In genomic region chr15:55407949-55408766, GRCh38 we compare ENCODE assay signal across 1 cellular context.
A peak's percentile ranks its signal among the peaks of the same experiment; 100 is the strongest.
TF ChIP-seq lines count a peak whose summit lies in the region.

Gene CCPG1 (minus strand): TSS chr15:55408359. CDS start chr15:55389424, 18,935 bp downstream.
Gene PIERCE2 (plus strand): TSS chr15:55408495. CDS start chr15:55408769, 274 bp downstream.

TF ChIP-seq in WTC11, 78 proteins besides CTCF, POLR2A, EP300 and RAD21 (continued from another document and continues in another):
- TF ChIP-seq, protein P1, sequence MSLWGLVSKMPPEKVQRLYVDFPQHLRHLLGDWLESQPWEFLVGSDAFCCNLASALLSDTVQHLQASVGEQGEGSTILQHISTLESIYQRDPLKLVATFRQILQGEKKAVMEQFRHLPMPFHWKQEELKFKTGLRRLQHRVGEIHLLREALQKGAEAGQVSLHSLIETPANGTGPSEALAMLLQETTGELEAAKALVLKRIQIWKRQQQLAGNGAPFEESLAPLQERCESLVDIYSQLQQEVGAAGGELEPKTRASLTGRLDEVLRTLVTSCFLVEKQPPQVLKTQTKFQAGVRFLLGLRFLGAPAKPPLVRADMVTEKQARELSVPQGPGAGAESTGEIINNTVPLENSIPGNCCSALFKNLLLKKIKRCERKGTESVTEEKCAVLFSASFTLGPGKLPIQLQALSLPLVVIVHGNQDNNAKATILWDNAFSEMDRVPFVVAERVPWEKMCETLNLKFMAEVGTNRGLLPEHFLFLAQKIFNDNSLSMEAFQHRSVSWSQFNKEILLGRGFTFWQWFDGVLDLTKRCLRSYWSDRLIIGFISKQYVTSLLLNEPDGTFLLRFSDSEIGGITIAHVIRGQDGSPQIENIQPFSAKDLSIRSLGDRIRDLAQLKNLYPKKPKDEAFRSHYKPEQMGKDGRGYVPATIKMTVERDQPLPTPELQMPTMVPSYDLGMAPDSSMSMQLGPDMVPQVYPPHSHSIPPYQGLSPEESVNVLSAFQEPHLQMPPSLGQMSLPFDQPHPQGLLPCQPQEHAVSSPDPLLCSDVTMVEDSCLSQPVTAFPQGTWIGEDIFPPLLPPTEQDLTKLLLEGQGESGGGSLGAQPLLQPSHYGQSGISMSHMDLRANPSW (CRISPR knock-in tag; conservative IDR thresholded peaks at IDR 0.05; ENCODE audit: low read depth): no peak
- TF ChIP-seq, protein P2, sequence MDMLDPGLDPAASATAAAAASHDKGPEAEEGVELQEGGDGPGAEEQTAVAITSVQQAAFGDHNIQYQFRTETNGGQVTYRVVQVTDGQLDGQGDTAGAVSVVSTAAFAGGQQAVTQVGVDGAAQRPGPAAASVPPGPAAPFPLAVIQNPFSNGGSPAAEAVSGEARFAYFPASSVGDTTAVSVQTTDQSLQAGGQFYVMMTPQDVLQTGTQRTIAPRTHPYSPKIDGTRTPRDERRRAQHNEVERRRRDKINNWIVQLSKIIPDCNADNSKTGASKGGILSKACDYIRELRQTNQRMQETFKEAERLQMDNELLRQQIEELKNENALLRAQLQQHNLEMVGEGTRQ (CRISPR knock-in tag; IDR thresholded peaks at IDR 0.05): no peak
- TF ChIP-seq HMGXB4 (CRISPR knock-in tag; IDR thresholded peaks at IDR 0.05) (peak; percentile 48; the same call in 1 of the 2 replicates), ZNF532 (CRISPR knock-in tag; IDR thresholded peaks at IDR 0.05; ENCODE audit: borderline replicate concordance) (no peak), PRDM15 (CRISPR knock-in tag; IDR thresholded peaks at IDR 0.05) (no peak), ZNF121 (CRISPR knock-in tag; IDR thresholded peaks at IDR 0.05) (no peak), SMAD3 (CRISPR knock-in tag; IDR thresholded peaks at IDR 0.05; ENCODE audit: borderline replicate concordance) (no peak), ATF1 (CRISPR knock-in tag; IDR thresholded peaks at IDR 0.05) (no peak), ZBTB21 (CRISPR knock-in tag; IDR thresholded peaks at IDR 0.05; ENCODE audit: borderline replicate concordance) (no peak), FOXJ3 (CRISPR knock-in tag; IDR thresholded peaks at IDR 0.05; ENCODE audit: borderline replicate concordance) (no peak), SP1 (CRISPR knock-in tag; conservative IDR thresholded peaks at IDR 0.05) (0 out of 2 replicates have a peak, but pooled peaks have one; percentile 38), ZNF317 (CRISPR knock-in tag; IDR thresholded peaks at IDR 0.05; ENCODE audit: borderline replicate concordance, low read depth) (no peak), ATF3 (CRISPR knock-in tag; conservative IDR thresholded peaks at IDR 0.05) (no peak), ZNF423 (CRISPR knock-in tag; IDR thresholded peaks at IDR 0.05) (no peak), ZNF138 (CRISPR knock-in tag; conservative IDR thresholded peaks at IDR 0.05) (no peak), ZNF281 (CRISPR knock-in tag; IDR thresholded peaks at IDR 0.05) (no peak), ZNF263 (CRISPR knock-in tag; IDR thresholded peaks at IDR 0.05; ENCODE audit: low read depth) (no peak), HMGA2 (CRISPR knock-in tag; IDR thresholded peaks at IDR 0.05) (no peak), CDX4 (CRISPR knock-in tag; IDR thresholded peaks at IDR 0.05; ENCODE audit: borderline replicate concordance) (no peak), CREM (CRISPR knock-in tag; IDR thresholded peaks at IDR 0.05) (peak; percentile 55; the same call in 1 of the 2 replicates), ZNF219 (CRISPR knock-in tag; IDR thresholded peaks at IDR 0.05; ENCODE audit: borderline replicate concordance) (no peak), GTF2I (CRISPR knock-in tag; conservative IDR thresholded peaks at IDR 0.05) (0 out of 2 replicates have a peak, but pooled peaks have one; percentile 57), ESRRA (CRISPR knock-in tag; IDR thresholded peaks at IDR 0.05; ENCODE audit: borderline replicate concordance) (no peak), ZNF232 (CRISPR knock-in tag; IDR thresholded peaks at IDR 0.05) (peak; percentile 57; the same call in 1 of the 2 replicates), IRF1 (CRISPR knock-in tag; IDR thresholded peaks at IDR 0.05) (no peak), NR3C1 (CRISPR knock-in tag; conservative IDR thresholded peaks at IDR 0.05; ENCODE audit: low read depth) (no peak), ETV6 (CRISPR knock-in tag; IDR thresholded peaks at IDR 0.05) (peak; percentile 56; the same call in 1 of the 2 replicates)
- TF ChIP-seq, protein P3, sequence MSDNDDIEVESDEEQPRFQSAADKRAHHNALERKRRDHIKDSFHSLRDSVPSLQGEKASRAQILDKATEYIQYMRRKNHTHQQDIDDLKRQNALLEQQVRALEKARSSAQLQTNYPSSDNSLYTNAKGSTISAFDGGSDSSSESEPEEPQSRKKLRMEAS (CRISPR knock-in tag; IDR thresholded peaks at IDR 0.05): peak; percentile 55; the same call in 1 of the 2 replicates
- TF ChIP-seq, protein P4, sequence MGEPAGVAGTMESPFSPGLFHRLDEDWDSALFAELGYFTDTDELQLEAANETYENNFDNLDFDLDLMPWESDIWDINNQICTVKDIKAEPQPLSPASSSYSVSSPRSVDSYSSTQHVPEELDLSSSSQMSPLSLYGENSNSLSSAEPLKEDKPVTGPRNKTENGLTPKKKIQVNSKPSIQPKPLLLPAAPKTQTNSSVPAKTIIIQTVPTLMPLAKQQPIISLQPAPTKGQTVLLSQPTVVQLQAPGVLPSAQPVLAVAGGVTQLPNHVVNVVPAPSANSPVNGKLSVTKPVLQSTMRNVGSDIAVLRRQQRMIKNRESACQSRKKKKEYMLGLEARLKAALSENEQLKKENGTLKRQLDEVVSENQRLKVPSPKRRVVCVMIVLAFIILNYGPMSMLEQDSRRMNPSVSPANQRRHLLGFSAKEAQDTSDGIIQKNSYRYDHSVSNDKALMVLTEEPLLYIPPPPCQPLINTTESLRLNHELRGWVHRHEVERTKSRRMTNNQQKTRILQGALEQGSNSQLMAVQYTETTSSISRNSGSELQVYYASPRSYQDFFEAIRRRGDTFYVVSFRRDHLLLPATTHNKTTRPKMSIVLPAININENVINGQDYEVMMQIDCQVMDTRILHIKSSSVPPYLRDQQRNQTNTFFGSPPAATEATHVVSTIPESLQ (CRISPR knock-in tag; IDR thresholded peaks at IDR 0.05): no peak
- TF ChIP-seq, protein P5, sequence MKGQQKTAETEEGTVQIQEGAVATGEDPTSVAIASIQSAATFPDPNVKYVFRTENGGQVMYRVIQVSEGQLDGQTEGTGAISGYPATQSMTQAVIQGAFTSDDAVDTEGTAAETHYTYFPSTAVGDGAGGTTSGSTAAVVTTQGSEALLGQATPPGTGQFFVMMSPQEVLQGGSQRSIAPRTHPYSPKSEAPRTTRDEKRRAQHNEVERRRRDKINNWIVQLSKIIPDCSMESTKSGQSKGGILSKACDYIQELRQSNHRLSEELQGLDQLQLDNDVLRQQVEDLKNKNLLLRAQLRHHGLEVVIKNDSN (CRISPR knock-in tag; IDR thresholded peaks at IDR 0.05): 0 out of 2 replicates have a peak, but pooled peaks have one; percentile 17
